ENCODE assay signal across 8 cellular contexts in the genomic region with DNA sequence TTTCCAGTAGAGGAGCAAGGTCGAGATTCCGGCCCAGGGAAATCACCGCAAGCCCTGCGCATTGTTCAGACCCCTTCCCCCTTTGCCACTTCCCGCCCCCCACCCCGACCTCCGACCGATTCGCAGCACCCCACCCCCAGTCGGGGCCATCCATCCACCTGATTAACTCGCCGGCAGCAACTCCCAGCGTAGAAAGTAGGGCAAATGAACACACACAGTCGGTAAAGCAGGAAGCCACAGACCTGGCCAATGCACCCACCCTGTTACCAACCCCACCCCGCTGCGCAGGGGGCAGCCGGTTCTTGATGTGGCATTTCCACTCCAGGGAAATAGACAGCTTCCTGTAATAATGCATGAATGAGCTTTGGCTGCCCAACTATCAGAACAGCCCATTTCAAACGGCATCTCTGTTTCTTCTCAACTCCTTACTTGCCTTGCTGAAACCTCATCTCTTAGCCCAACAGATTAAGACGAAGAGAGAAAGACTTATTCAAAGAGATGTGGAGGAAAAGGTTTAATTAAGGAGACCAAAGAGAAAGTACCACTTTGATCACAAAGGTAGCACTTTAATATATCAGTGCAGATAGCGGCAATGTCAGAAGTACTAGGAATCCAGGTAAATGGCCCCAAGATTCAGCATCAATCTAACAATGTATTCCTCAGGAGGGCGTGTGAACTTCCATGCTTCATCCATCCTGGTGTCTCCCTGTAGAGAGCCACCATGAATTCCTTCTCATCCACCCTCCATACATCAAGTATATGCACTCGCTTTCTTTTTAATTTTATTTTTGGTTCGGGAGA. TPM values are rescaled to one million over a fixed set of nuclear protein-coding genes. Genes with fewer than 3 reads are reported as not detected.
DNase-seq lines count a peak whose midpoint lies in the region; TF ChIP-seq lines count a peak whose summit lies in the region.

No MANE protein-coding gene starts in this region.

- 0 to 7% methylated on average over 7 to 8 of the region's 23 CpGs for WGBS in mesodermal cell (ENCODE audit: insufficient coverage in 2 of 2), 2 experiments

- H3K4me3 ChIP-seq in mesodermal cell (ENCODE audit: extremely low read depth, insufficient read depth, low read length, poor library complexity, severe bottlenecking), result peak overlapping the region; percentile 65

- no peaks in the 10 kb centered on the region for H3K9me3 Mint-ChIP-seq in Calu3 (ENCODE audit: low read depth, unreplicated experiment)

- intact Hi-C loops in Calu3 (cut with micrococcal nuclease; ENCODE audit: unreplicated experiment), result loop anchor here (5.0 kb wide), 1 partner anchor 496 kb away; no protein-coding TSS in a partner anchor

- H3K27ac ChIP-seq in caudate nucleus (ENCODE audit: low read depth, low read length) (peak overlapping the region; percentile 87), mesodermal cell (ENCODE audit: low read depth, low read length, severe bottlenecking) (peak overlapping the region; percentile 16), substantia nigra (ENCODE audit: low read depth, low read length, poor library complexity, severe bottlenecking) (peak overlapping the region; percentile 76)

- H3K4me1 ChIP-seq in mesodermal cell (ENCODE audit: control insufficient read depth, insufficient read depth, low read length, poor library complexity, severe bottlenecking), result peaks cover 14% of the 10 kb centered on the region

- H3K9me3 ChIP-seq in mesodermal cell (ENCODE audit: control insufficient read depth, low read length), result no peaks in the 10 kb centered on the region

- H3K4me3 Mint-ChIP-seq in Calu3 (ENCODE audit: low read depth, unreplicated experiment), result peak overlapping the region; percentile 97

- no peak for TF ChIP-seq CTCF in Calu3 (IDR thresholded peaks at IDR 0.05; ENCODE audit: unreplicated experiment)
- no peak for TF ChIP-seq CTCF in GM13976 (IDR thresholded peaks at IDR 0.05; ENCODE audit: borderline replicate concordance, control extremely low read depth, extremely low read depth, insufficient read depth, missing control alignments)

- no peaks in the 10 kb centered on the region for H3K36me3 ChIP-seq in mesodermal cell (ENCODE audit: control insufficient read depth, insufficient read depth, low read length)

- in situ Hi-C loops in GM13976 (cut with MboI; ENCODE audit: low sequenced_read_pairs, unreplicated experiment), result no loop called here

- TSS peak; percentile 22 for BruUV-seq in Calu3 (replicated peaks; lab: Mats Ljungman, UMichigan)

- peaks cover 39% of the 10 kb centered on the region for H3K36me3 Mint-ChIP-seq in Calu3 (ENCODE audit: insufficient read depth, unreplicated experiment)

- no peaks in the 10 kb centered on the region for H3K27me3 Mint-ChIP-seq in Calu3 (ENCODE audit: unreplicated experiment)

- DNase-seq in Calu3, result no peak
- DNase-seq in T-helper 2 cell, result peak; percentile 10 to 85 (median 45)
- peak in 12 of 61 donors; percentile 1 to 62 (median 35) for DNase-seq in caudate nucleus (lab: John Stamatoyannopoulos, UW)
- peak in 19 of 49 donors; percentile 5 to 59 (median 21) for DNase-seq in substantia nigra (lab: John Stamatoyannopoulos, UW)
- DNase-seq in DMS53 (lab: John Stamatoyannopoulos, UW), result no peak
- no peak for DNase-seq in NCI-H2029 (lab: John Stamatoyannopoulos, UW)
- DNase-seq in GM13976 (ENCODE audit: low spot score), result no peak

- CTCF ChIA-PET in Calu3 (lab: Charles Lee), result no interaction called here

- H3K4me1 Mint-ChIP-seq in Calu3 (ENCODE audit: low read depth, unreplicated experiment), result peaks cover 45% of the 10 kb centered on the region

- peak overlapping the region; percentile 85 for H3K27ac Mint-ChIP-seq in Calu3 (ENCODE audit: unreplicated experiment)

RNA-seq across cellular contexts. Expression of gene TNIK, which starts 1.9 kb away (rescaled TPM):
- 17.6 and 19.7 TPM in 2 replicates for total RNA-seq in Calu3 (2022)
- 61.9 TPM for polyA plus RNA-seq in mesodermal cell (2013, experiment 1 of 2)
- 40.1 TPM for polyA plus RNA-seq in mesodermal cell (2013, experiment 2 of 2)

Comparison
In these comparisons a context has a peak if more than half of its experiments do, and no peak if none do; other contexts are left out.
1. DNase-seq: peak in T-helper 2 cell (5 of 5); none in Calu3 (single experiment), DMS53 (single experiment), NCI-H2029 (single experiment) and GM13976 (single experiment).
2. H3K27ac ChIP-seq: peak in every context shown above with its lines; median percentile 87 in caudate nucleus; 76 in substantia nigra; 16 in mesodermal cell.